In the genomic region with DNA sequence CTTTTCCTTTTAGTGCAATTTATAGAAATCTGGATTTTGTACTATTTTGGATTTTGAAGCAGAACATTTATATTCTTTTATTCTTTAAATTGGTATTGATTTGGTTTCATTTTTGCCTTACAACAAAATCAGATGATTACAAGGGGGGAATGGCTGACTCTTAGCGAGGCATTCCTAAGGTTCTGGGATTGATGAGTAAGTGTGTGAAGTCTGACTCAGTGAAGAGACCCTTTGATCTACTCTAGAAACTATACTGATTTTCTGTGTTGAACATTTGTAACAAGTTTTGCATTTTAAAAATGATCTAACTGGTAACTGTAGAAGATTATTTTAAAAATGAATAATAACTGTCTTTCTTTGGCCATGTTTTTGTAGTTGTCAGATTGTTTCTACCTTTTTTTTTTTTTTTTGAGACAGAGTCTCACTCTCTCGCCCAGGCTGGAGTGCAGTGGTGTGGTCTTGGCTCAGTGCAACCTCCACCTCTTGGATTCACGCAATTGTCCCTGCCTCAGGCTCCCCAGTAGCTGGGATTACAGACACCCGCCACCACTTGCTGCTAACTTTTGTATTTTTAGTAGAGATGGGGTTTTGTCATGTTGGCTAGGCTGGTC, we compare ENCODE assay signal across 17 cellular contexts. TPM values are rescaled to one million over a fixed set of nuclear protein-coding genes. Genes with fewer than 3 reads are reported as not detected.
A peak's percentile ranks its signal among the peaks of the same experiment; 100 is the strongest.
DNase-seq lines count a peak whose midpoint lies in the region; ATAC-seq, FAIRE-seq and TF ChIP-seq lines count a peak whose summit lies in the region.
"Had no signal": no experiment of that assay in that cellular context is flagged by ENCODE, and none has a peak within 500 bp of the region (broad histone marks: within the 10 kb centered on the region; RNA-seq: fewer than 3 reads in every experiment).

No MANE protein-coding gene starts in this region.

- intact Hi-C loops in CD4-positive, alpha-beta memory T cell (cut with micrococcal nuclease), result no loop called here
- intact Hi-C loops in naive thymus-derived CD4-positive, alpha-beta T cell (cut with micrococcal nuclease), result no loop called here

- no peaks in the 10 kb centered on the region for H3K9me3 Mint-ChIP-seq in CD4-positive, alpha-beta memory T cell
- peaks cover 0 to 3% (median 0%) of the 10 kb centered on the region in 11 donors for H3K9me3 Mint-ChIP-seq in naive thymus-derived CD4-positive, alpha-beta T cell
- H3K9me3 Mint-ChIP-seq: T-cell had no signal

- H3K36me3 ChIP-seq in CD4-positive, alpha-beta memory T cell (ENCODE audit: insufficient read depth, low read length), result peaks cover 25% of the 10 kb centered on the region
- H3K36me3 ChIP-seq in bronchial epithelial cell (ENCODE audit: control insufficient read depth, insufficient read depth, low read length), result peaks cover 4% of the 10 kb centered on the region
- peaks cover 4 to 36% (median 14%) of the 10 kb centered on the region in 3 experiments for H3K36me3 ChIP-seq in naive thymus-derived CD4-positive, alpha-beta T cell (ENCODE audit: control insufficient read depth in 2 of 3, insufficient read depth in 3 of 3, low read length in 3 of 3)

- H3K4me3 ChIP-seq in CD4-positive, alpha-beta memory T cell (ENCODE audit: low read length in 2 of 2), result no peak overlapping the region
- no peak overlapping the region for H3K4me3 ChIP-seq in bronchial epithelial cell (ENCODE audit: low read depth, low read length)
- H3K4me3 ChIP-seq in naive thymus-derived CD4-positive, alpha-beta T cell (ENCODE audit: low read length), result no peak overlapping the region
- H3K4me3 ChIP-seq: pancreas had no signal

- H3K27ac ChIP-seq in CD4-positive, alpha-beta memory T cell (ENCODE audit: low read depth, low read length), result no peak overlapping the region
- H3K27ac ChIP-seq in naive thymus-derived CD4-positive, alpha-beta T cell (ENCODE audit: low read depth, low read length), result peak overlapping the region; percentile 5
- H3K27ac ChIP-seq: pancreas had no signal

- CTCF ChIA-PET in CD4-positive, alpha-beta memory T cell (lab: Charles Lee; ENCODE audit: partially characterized antibody), result no interaction called here
- CTCF ChIA-PET in naive thymus-derived CD4-positive, alpha-beta T cell (lab: Charles Lee), result no interaction called here

- H3K9me3 ChIP-seq in CD4-positive, alpha-beta memory T cell (ENCODE audit: control insufficient read depth in 1 of 2, low read length in 2 of 2), result no peaks in the 10 kb centered on the region
- H3K9me3 ChIP-seq in naive thymus-derived CD4-positive, alpha-beta T cell (ENCODE audit: control insufficient read depth in 2 of 3, low read length in 3 of 3), result no peaks in the 10 kb centered on the region
- H3K9me3 ChIP-seq: pancreas had no signal

- TF ChIP-seq CTCF in bronchial epithelial cell (IDR thresholded peaks at IDR 0.05; ENCODE audit: insufficient read depth, low read length, severe bottlenecking), result no peak

- H3K4me1 ChIP-seq in CD4-positive, alpha-beta memory T cell (ENCODE audit: insufficient read depth, low read length), result peaks cover 75% of the 10 kb centered on the region
- H3K4me1 ChIP-seq in naive thymus-derived CD4-positive, alpha-beta T cell (ENCODE audit: control insufficient read depth in 2 of 2, insufficient read depth in 2 of 2, low read length in 2 of 2), result peaks cover 15 to 16% of the 10 kb centered on the region in 2 donors

- no peaks in the 10 kb centered on the region for H3K27me3 ChIP-seq in CD4-positive, alpha-beta memory T cell (ENCODE audit: insufficient read depth, low read length)
- H3K27me3 ChIP-seq in bronchial epithelial cell (ENCODE audit: control insufficient read depth, insufficient read depth, low read length), result no peaks in the 10 kb centered on the region
- no peaks in the 10 kb centered on the region for H3K27me3 ChIP-seq in naive thymus-derived CD4-positive, alpha-beta T cell (ENCODE audit: control insufficient read depth in 2 of 2, insufficient read depth in 2 of 2, low read length in 2 of 2)
- H3K27me3 ChIP-seq: pancreas had no signal

- H3K27ac Mint-ChIP-seq in CD4-positive, alpha-beta memory T cell, result peak overlapping the region in 5 of 7 donors; percentile 55 to 86 (median 64)
- peak overlapping the region in 6 of 9 donors; percentile 24 to 83 (median 49) for H3K27ac Mint-ChIP-seq in naive thymus-derived CD4-positive, alpha-beta T cell
- H3K27ac Mint-ChIP-seq: activated CD8-positive, alpha-beta memory T cell treated with anti-CD3 and anti-CD28 coated beads, Interleukin-2, amount 10 ng/mL, durations not matched to agents 7 days and 5 days; type B pancreatic cell had no signal

- no peak for FAIRE-seq in bronchial epithelial cell (lab: Jason Lieb, UNC)
- FAIRE-seq: GM18507 had no signal

- DNase-seq in CD4-positive, alpha-beta memory T cell, result no peak
- DNase-seq in HPDE6-E6E7 (ENCODE audit: extremely low spot score) (peak; percentile 23), bronchial epithelial cell (ENCODE audit: low read depth) (peak; percentile 77), C1 segment of cervical spinal cord (lab: John Stamatoyannopoulos, UW) (no peak), DMS53 (lab: John Stamatoyannopoulos, UW) (no peak)
- DNase-seq in naive thymus-derived CD4-positive, alpha-beta T cell, result no peak
- DNase-seq: activated CD8-positive, alpha-beta memory T cell treated with anti-CD3 and anti-CD28 coated beads, Interleukin-2, amount 10 ng/mL, durations not matched to agents 7 days and 5 days; cerebellar nuclear complex; DMS79 treated with DMSO at 0.1 percent for 48 hours; left ventricle myocardium superior; NCI-H1436; NK-92 treated with Interleukin-12 subunit alpha and Interleukin-12 subunit beta, amount 100 ng/mL, for 24 hours; pancreas; T-cell had no signal

- peaks cover 55 to 95% (median 73%) of the 10 kb centered on the region in 4 donors for H3K4me1 Mint-ChIP-seq in CD4-positive, alpha-beta memory T cell
- H3K4me1 Mint-ChIP-seq in naive thymus-derived CD4-positive, alpha-beta T cell, result peaks cover 41 to 91% (median 83%) of the 10 kb centered on the region in 7 donors

- peak overlapping the region in 4 of 8 donors; percentile 19 to 47 (median 34) for H3K4me3 Mint-ChIP-seq in CD4-positive, alpha-beta memory T cell
- peak overlapping the region in 3 of 10 donors; percentile 21 to 45 (median 28) for H3K4me3 Mint-ChIP-seq in naive thymus-derived CD4-positive, alpha-beta T cell
- H3K4me3 Mint-ChIP-seq: activated CD8-positive, alpha-beta memory T cell treated with anti-CD3 and anti-CD28 coated beads, Interleukin-2, amount 10 ng/mL, durations not matched to agents 7 days and 5 days; type B pancreatic cell had no signal

- H3K27me3 Mint-ChIP-seq in CD4-positive, alpha-beta memory T cell, result no peaks in the 10 kb centered on the region
- H3K27me3 Mint-ChIP-seq in naive thymus-derived CD4-positive, alpha-beta T cell, result no peaks in the 10 kb centered on the region
- H3K27me3 Mint-ChIP-seq: activated CD8-positive, alpha-beta memory T cell treated with anti-CD3 and anti-CD28 coated beads, Interleukin-2, amount 10 ng/mL, durations not matched to agents 7 days and 5 days; T-cell; type B pancreatic cell had no signal

- no peak for ATAC-seq in naive thymus-derived CD4-positive, alpha-beta T cell
- ATAC-seq in HG02763 (IDR thresholded peaks at IDR 0.05; ENCODE audit: unreplicated experiment), result no peak
- ATAC-seq: activated CD8-positive, alpha-beta memory T cell treated with anti-CD3 and anti-CD28 coated beads, Interleukin-2, amount 10 ng/mL, durations not matched to agents 7 days and 5 days; left ventricle myocardium superior; pancreas had no signal

- POLR2A ChIA-PET in CD4-positive, alpha-beta memory T cell (lab: Charles Lee; ENCODE audit: partially characterized antibody), result no interaction called here
- POLR2A ChIA-PET in naive thymus-derived CD4-positive, alpha-beta T cell (lab: Charles Lee), result interaction anchor here (0.7 kb wide), 1 partner anchor 48 kb away, joined by 3 read pairs; no protein-coding TSS in a partner anchor

- peaks cover 43 to 52% of the 10 kb centered on the region in 2 donors for H3K36me3 Mint-ChIP-seq in CD4-positive, alpha-beta memory T cell
- peaks cover 19 to 42% (median 30%) of the 10 kb centered on the region in 5 donors for H3K36me3 Mint-ChIP-seq in naive thymus-derived CD4-positive, alpha-beta T cell

RNA-seq across cellular contexts. Expression of a gene that starts 48.7 kb away (rescaled TPM):
- total RNA-seq in CD4-positive, alpha-beta memory T cell, result 100 to 1,000 TPM; 168 to 180 TPM
- 100 to 1,000 TPM; 134 to 165 TPM for polyA plus RNA-seq in CD4-positive, alpha-beta memory T cell
- 15.3 and 16.0 TPM in 2 replicates for total RNA-seq in bronchial epithelial cell
- 10 to 100 TPM; 84.1 to 98.8 (median 91.4) TPM for total RNA-seq in naive thymus-derived CD4-positive, alpha-beta T cell
- polyA plus RNA-seq in naive thymus-derived CD4-positive, alpha-beta T cell, result 10 to 100 TPM; 51.4 to 71.2 TPM

Comparison
In these comparisons a context has a peak if more than half of its experiments do, and no peak if none do; other contexts are left out.
1. DNase-seq: peak in HPDE6-E6E7 (single experiment) and bronchial epithelial cell (single experiment); none in CD4-positive, alpha-beta memory T cell (0 of 5), naive thymus-derived CD4-positive, alpha-beta T cell (0 of 9), C1 segment of cervical spinal cord (0 of 14) and DMS53 (single experiment).